Comparison of ENCODE assay signal across 13 cellular contexts in genomic region chr11:16987205-16987568, GRCh38. TPM values are rescaled to one million over a fixed set of nuclear protein-coding genes. Genes with fewer than 3 reads are reported as not detected.
A peak's percentile ranks its signal among the peaks of the same experiment; 100 is the strongest.
DNase-seq lines count a peak whose midpoint lies in the region; ATAC-seq and TF ChIP-seq lines count a peak whose summit lies in the region.
"Had no signal": no experiment of that assay in that cellular context is flagged by ENCODE, and none has a peak within 500 bp of the region (broad histone marks: within the 10 kb centered on the region; RNA-seq: fewer than 3 reads in every experiment).

No MANE protein-coding gene starts in this region.

- H3K4me3 ChIP-seq in GM23338 (0 out of 2 replicates have a peak overlapping the region, but pooled peaks have one; percentile 6), Peyer's patch (peak overlapping the region in 2 of 4 donors; percentile 12 to 32), prostate gland (no peak overlapping the region), gastrocnemius medialis (no peak overlapping the region)
- H3K4me3 ChIP-seq: SK-N-MC had no signal

- H3K27ac Mint-ChIP-seq in GM23338: no peak overlapping the region
- H3K27ac Mint-ChIP-seq: activated CD4-positive, alpha-beta memory T cell treated with anti-CD3 and anti-CD28 coated beads, Interleukin-2, amount 10 ng/mL, durations not matched to agents 7 days and 5 days had no signal

- H3K4me1 ChIP-seq in GM23338 (ENCODE audit: insufficient read depth) (peaks cover 18% of the 10 kb centered on the region), Peyer's patch (peaks cover 0 to 67% (median 6%) of the 10 kb centered on the region in 4 donors), prostate gland (replicated peaks) (peaks cover 13% of the 10 kb centered on the region), gastrocnemius medialis (no peaks in the 10 kb centered on the region)

- peaks cover 2% of the 10 kb centered on the region; the same call in 2 of the 3 replicates for H3K36me3 Mint-ChIP-seq in GM23338 (ENCODE audit: low read depth)

- peak overlapping the region; percentile 4; the same call in 1 of the 3 replicates for H3K4me3 Mint-ChIP-seq in GM23338

- TF ChIP-seq CTCF in GM23338 (conservative IDR thresholded peaks at IDR 0.05; ENCODE audit: low read depth in 2 of 2) (no peak), Peyer's patch (IDR thresholded peaks at IDR 0.05) (no peak), prostate gland (IDR thresholded peaks at IDR 0.05) (no peak), gastrocnemius medialis (IDR thresholded peaks at IDR 0.05 in 4 of 5, conservative IDR thresholded peaks at IDR 0.05 in 1 of 5) (no peak)

- no peaks in the 10 kb centered on the region for H3K9me3 Mint-ChIP-seq in GM23338
- H3K9me3 Mint-ChIP-seq: activated CD4-positive, alpha-beta memory T cell treated with anti-CD3 and anti-CD28 coated beads, Interleukin-2, amount 10 ng/mL, durations not matched to agents 7 days and 5 days had no signal

- TF ChIP-seq POLR2A in Peyer's patch (IDR thresholded peaks at IDR 0.05): peak; percentile 30 to 73
- no peak for TF ChIP-seq POLR2A in prostate gland (IDR thresholded peaks at IDR 0.05)
- TF ChIP-seq POLR2A in gastrocnemius medialis (IDR thresholded peaks at IDR 0.05): no peak

- peaks cover 2% of the 10 kb centered on the region; the same call in 1 of the 2 replicates for H3K79me2 ChIP-seq in GM23338 (replicated peaks; ENCODE audit: insufficient read depth)

- H3K27me3 ChIP-seq in GM23338 (ENCODE audit: insufficient read depth) (no peaks in the 10 kb centered on the region), Peyer's patch (no peaks in the 10 kb centered on the region), prostate gland (replicated peaks; ENCODE audit: insufficient read depth) (no peaks in the 10 kb centered on the region), gastrocnemius medialis (no peaks in the 10 kb centered on the region)

- ATAC-seq in GM23338 (peak; percentile 72), GM21529 (IDR thresholded peaks at IDR 0.05; ENCODE audit: unreplicated experiment) (no peak), gastrocnemius medialis (no peak)

- intact Hi-C loops in prostate gland (cut with DNase I) (no loop called here), gastrocnemius medialis (cut with DNase I; ENCODE audit: low total_unique reads) (no loop called here)

- WGBS in prostate gland: 40% methylated on average over 6 of the region's 6 CpGs

- H3F3A ChIP-seq in GM23338 (replicated peaks; ENCODE audit: low read depth): no peaks in the 10 kb centered on the region

- H3K9me3 ChIP-seq in Peyer's patch (no peaks in the 10 kb centered on the region), prostate gland (no peaks in the 10 kb centered on the region), gastrocnemius medialis (no peaks in the 10 kb centered on the region)

- no peak overlapping the region for H2AFZ ChIP-seq in GM23338

- peak overlapping the region; percentile 40 for H3K4me2 ChIP-seq in GM23338

- H3K4me1 Mint-ChIP-seq in GM23338: peaks cover 36% of the 10 kb centered on the region

- H4K20me1 ChIP-seq in GM23338 (replicated peaks; ENCODE audit: insufficient read depth): peaks cover 9% of the 10 kb centered on the region; the same call in 1 of the 2 replicates

- peak; percentile 87 for DNase-seq in GM23338 (ENCODE audit: low spot score)
- DNase-seq in Peyer's patch: peak in 2 of 3 donors; percentile 81 to 87
- peak; percentile 29 for DNase-seq in kidney tubule cell (ENCODE audit: low spot score)
- DNase-seq in prostate gland (ENCODE audit: low spot score): peak; percentile 13
- DNase-seq in gastrocnemius medialis: no peak
- no peak for DNase-seq in NCI-H1048 (lab: John Stamatoyannopoulos, UW)
- DNase-seq in stimulated activated CD4-positive, alpha-beta T cell treated with anti-CD3 and anti-CD28 coated beads, Interleukin-2, amount 100 ng/mL, for 24 hours: no peak
- DNase-seq: amniotic stem cell, DMS 273 treated with DMSO at 0.1 percent for 48 hours, IMR-90 had no signal

- H3K27ac ChIP-seq in GM23338 (ENCODE audit: low read depth) (no peak overlapping the region), Peyer's patch (peak overlapping the region in 3 of 4 donors; percentile 68 to 97 (median 87)), prostate gland (peak overlapping the region; percentile 35 to 66), gastrocnemius medialis (no peak overlapping the region)
- H3K27ac ChIP-seq: SK-N-MC had no signal

- in situ Hi-C loops in gastrocnemius medialis (cut with MboI; ENCODE audit: low sequenced_read_pairs in 4 of 4): no loop called here

- H3K36me3 ChIP-seq in GM23338 (ENCODE audit: insufficient read depth): no peaks in the 10 kb centered on the region
- H3K36me3 ChIP-seq in Peyer's patch: peaks cover 0 to 5% (median 0%) of the 10 kb centered on the region in 3 donors
- no peaks in the 10 kb centered on the region for H3K36me3 ChIP-seq in prostate gland
- H3K36me3 ChIP-seq in gastrocnemius medialis: no peaks in the 10 kb centered on the region

- peaks cover 14% of the 10 kb centered on the region for H3K27me3 Mint-ChIP-seq in GM23338 (ENCODE audit: insufficient read depth, low read depth, poor library complexity)
- H3K27me3 Mint-ChIP-seq: activated CD4-positive, alpha-beta memory T cell treated with anti-CD3 and anti-CD28 coated beads, Interleukin-2, amount 10 ng/mL, durations not matched to agents 7 days and 5 days had no signal

- H3K9me2 ChIP-seq in GM23338 (ENCODE audit: insufficient read depth): no peaks in the 10 kb centered on the region

TF ChIP-seq in GM23338, 12 proteins besides CTCF, POLR2A, EP300 and RAD21 (continues in another document):
- TF ChIP-seq ETS1 (IDR thresholded peaks at IDR 0.05): no peak
- TF ChIP-seq CREB1 (CRISPR knock-in tag; IDR thresholded peaks at IDR 0.05; ENCODE audit: low read depth): no peak

RNA-seq across cellular contexts. Expression of gene PLEKHA7, which starts 27.0 kb away (rescaled TPM):
- total RNA-seq in GM23338 (2014; rRNA removed; shearing (Covaris generic)): 12.9 and 15.8 TPM in 2 replicates
- 8.1 and 9.7 TPM in 2 replicates for polyA plus RNA-seq in GM23338 (2016; fragmentation: Nextera tagmentation; extraction: Ambion mirVana)
- total RNA-seq in Peyer's patch: 100 to 1,000 TPM; 129 to 211 (median 176) TPM
- 10 to 100 TPM; 14.6 to 38.3 TPM for total RNA-seq in prostate gland
- total RNA-seq in gastrocnemius medialis: 1 to 10 TPM in 3 of 4 donors, under 1 TPM in 1; 0.72 to 3.6 (median 2.2) TPM
- total RNA-seq: IMR-90 had no signal

Comparison
In these comparisons a context has a peak if more than half of its experiments do, and no peak if none do; other contexts are left out.
1. DNase-seq: peak in GM23338 (single experiment), Peyer's patch (2 of 3), kidney tubule cell (single experiment) and prostate gland (single experiment); none in gastrocnemius medialis (0 of 2), NCI-H1048 (single experiment) and stimulated activated CD4-positive, alpha-beta T cell treated with anti-CD3 and anti-CD28 coated beads, Interleukin-2, amount 100 ng/mL, for 24 hours (0 of 2).
2. H3K27ac ChIP-seq: peak in Peyer's patch (3 of 4) and prostate gland (2 of 2); none in GM23338 (single experiment) and gastrocnemius medialis (0 of 4).
3. POLR2A ChIP-seq: peak in Peyer's patch (2 of 2); none in prostate gland (single experiment) and gastrocnemius medialis (0 of 2).